ENCODE assay signal across 2 cellular contexts in genomic region chr1:8886589-8886988, GRCh38.
TF ChIP-seq lines count a peak whose summit lies in the region.

No MANE protein-coding gene starts in this region.

TF ChIP-seq in A549, 52 proteins besides CTCF, POLR2A, EP300 and RAD21:
- TF ChIP-seq BHLHE40 (IDR thresholded peaks at IDR 0.05; ENCODE audit: low read depth, low read length) (no peak), HOXA7 (CRISPR knock-in tag; IDR thresholded peaks at IDR 0.05) (no peak), HEYL (CRISPR knock-in tag; IDR thresholded peaks at IDR 0.05) (no peak)

TF ChIP-seq in GM12878, 131 proteins besides CTCF, POLR2A, EP300 and RAD21:
- no peak for TF ChIP-seq POLR2AphosphoS2 (IDR thresholded peaks at IDR 0.05; ENCODE audit: low read depth, low read length)
- TF ChIP-seq, protein P1, sequence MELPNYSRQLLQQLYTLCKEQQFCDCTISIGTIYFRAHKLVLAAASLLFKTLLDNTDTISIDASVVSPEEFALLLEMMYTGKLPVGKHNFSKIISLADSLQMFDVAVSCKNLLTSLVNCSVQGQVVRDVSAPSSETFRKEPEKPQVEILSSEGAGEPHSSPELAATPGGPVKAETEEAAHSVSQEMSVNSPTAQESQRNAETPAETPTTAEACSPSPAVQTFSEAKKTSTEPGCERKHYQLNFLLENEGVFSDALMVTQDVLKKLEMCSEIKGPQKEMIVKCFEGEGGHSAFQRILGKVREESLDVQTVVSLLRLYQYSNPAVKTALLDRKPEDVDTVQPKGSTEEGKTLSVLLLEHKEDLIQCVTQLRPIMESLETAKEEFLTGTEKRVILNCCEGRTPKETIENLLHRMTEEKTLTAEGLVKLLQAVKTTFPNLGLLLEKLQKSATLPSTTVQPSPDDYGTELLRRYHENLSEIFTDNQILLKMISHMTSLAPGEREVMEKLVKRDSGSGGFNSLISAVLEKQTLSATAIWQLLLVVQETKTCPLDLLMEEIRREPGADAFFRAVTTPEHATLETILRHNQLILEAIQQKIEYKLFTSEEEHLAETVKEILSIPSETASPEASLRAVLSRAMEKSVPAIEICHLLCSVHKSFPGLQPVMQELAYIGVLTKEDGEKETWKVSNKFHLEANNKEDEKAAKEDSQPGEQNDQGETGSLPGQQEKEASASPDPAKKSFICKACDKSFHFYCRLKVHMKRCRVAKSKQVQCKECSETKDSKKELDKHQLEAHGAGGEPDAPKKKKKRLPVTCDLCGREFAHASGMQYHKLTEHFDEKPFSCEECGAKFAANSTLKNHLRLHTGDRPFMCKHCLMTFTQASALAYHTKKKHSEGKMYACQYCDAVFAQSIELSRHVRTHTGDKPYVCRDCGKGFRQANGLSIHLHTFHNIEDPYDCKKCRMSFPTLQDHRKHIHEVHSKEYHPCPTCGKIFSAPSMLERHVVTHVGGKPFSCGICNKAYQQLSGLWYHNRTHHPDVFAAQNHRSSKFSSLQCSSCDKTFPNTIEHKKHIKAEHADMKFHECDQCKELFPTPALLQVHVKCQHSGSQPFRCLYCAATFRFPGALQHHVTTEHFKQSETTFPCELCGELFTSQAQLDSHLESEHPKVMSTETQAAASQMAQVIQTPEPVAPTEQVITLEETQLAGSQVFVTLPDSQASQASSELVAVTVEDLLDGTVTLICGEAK (IDR thresholded peaks at IDR 0.05; ENCODE audit: borderline replicate concordance): peak; percentile 55
